Comparison of ENCODE assay signal across 10 cellular contexts in the genomic region with DNA sequence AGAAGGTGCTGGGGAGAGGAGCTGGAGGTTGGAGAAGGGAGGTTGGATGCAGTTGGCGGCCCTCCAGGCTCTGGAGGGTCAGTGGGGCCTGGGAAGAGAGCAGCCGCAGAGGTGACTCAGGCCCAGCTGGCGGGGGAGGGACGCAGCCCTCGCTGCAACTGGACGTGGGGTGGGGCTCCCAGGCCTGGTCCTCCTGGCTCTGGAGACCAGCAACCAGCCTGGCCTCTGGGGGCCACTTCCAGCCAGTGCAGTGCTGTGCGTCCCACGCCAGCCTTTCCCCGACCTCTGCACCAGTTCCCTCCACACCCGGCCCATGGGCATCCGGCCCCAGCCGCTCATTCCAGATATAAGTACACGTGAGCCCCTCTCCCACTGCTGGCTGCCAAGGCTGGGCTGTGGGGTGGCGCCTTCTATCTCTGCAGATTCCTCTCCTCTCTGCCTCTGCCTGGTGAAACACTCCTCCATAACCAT. TPM values are rescaled to one million over a fixed set of nuclear protein-coding genes. Genes with fewer than 3 reads are reported as not detected.
DNase-seq lines count a peak whose midpoint lies in the region; ATAC-seq and TF ChIP-seq lines count a peak whose summit lies in the region.
"Had no signal": no experiment of that assay in that cellular context is flagged by ENCODE, and none has a peak within 500 bp of the region (broad histone marks: within the 10 kb centered on the region; RNA-seq: fewer than 3 reads in every experiment).

No MANE protein-coding gene starts in this region.

- TF ChIP-seq POLR2A in stomach (IDR thresholded peaks at IDR 0.05): no peak

- H3K9me3 ChIP-seq in stomach: no peaks in the 10 kb centered on the region

- no peak for ATAC-seq in activated CD8-positive, alpha-beta memory T cell treated with anti-CD3 and anti-CD28 coated beads, Interleukin-2, amount 10 ng/mL, durations not matched to agents 7 days and 5 days
- no peak for ATAC-seq in foreskin keratinocyte
- ATAC-seq in GM21619 (IDR thresholded peaks at IDR 0.05; ENCODE audit: unreplicated experiment): no peak

- no peak overlapping the region for H3K4me3 Mint-ChIP-seq in activated CD8-positive, alpha-beta memory T cell treated with anti-CD3 and anti-CD28 coated beads, Interleukin-2, amount 10 ng/mL, durations not matched to agents 7 days and 5 days
- H3K4me3 Mint-ChIP-seq: activated B cell treated with CpG ODN at 0.5 μM for 24 hours had no signal

- H3K4me3 ChIP-seq in H7 (ENCODE audit: insufficient read depth, low read depth, low read length) (no peak overlapping the region), astrocyte of the spinal cord (ENCODE audit: low read depth, low read length) (no peak overlapping the region), stomach (no peak overlapping the region)

- TF ChIP-seq CTCF in astrocyte of the spinal cord (IDR thresholded peaks at IDR 0.05; ENCODE audit: low read depth, low read length): peak; percentile 19
- TF ChIP-seq CTCF in stomach (IDR thresholded peaks at IDR 0.05): no peak
- TF ChIP-seq CTCF in foreskin keratinocyte (conservative IDR thresholded peaks at IDR 0.05): no peak

- H3K36me3 ChIP-seq in H7 (replicated peaks; ENCODE audit: control insufficient read depth, insufficient read depth, low read length) (no peaks in the 10 kb centered on the region), stomach (no peaks in the 10 kb centered on the region)

- H3K27ac ChIP-seq in stomach: peak overlapping the region; percentile 61 to 72 (median 65)
- no peak overlapping the region for H3K27ac ChIP-seq in foreskin keratinocyte

- TF ChIP-seq EP300 in stomach (IDR thresholded peaks at IDR 0.05): no peak

- no peaks in the 10 kb centered on the region for H3K27me3 ChIP-seq in H7 (ENCODE audit: control insufficient read depth, insufficient read depth, low read length)
- peaks cover 0 to 2% (median 0%) of the 10 kb centered on the region in 3 donors for H3K27me3 ChIP-seq in stomach
- no peaks in the 10 kb centered on the region for H3K27me3 ChIP-seq in foreskin keratinocyte

- peaks cover 26 to 40% (median 27%) of the 10 kb centered on the region in 4 donors for H3K4me1 ChIP-seq in stomach
- peaks cover 4% of the 10 kb centered on the region for H3K4me1 ChIP-seq in foreskin keratinocyte

- WGBS in stomach, 5 donors: 35 to 55% (median 43%) methylated on average over 2 to 14 of the region's 14 CpGs

- in situ Hi-C loops in astrocyte of the spinal cord (cut with HindIII; ENCODE audit: low sequenced_read_pairs): no loop called here

- CTCF ChIA-PET in activated CD8-positive, alpha-beta memory T cell treated with anti-CD3 and anti-CD28 coated beads, Interleukin-2, amount 10 ng/mL, durations not matched to agents 7 days and 5 days (lab: Charles Lee): no interaction called here

- H3K27me3 Mint-ChIP-seq in activated CD8-positive, alpha-beta memory T cell treated with anti-CD3 and anti-CD28 coated beads, Interleukin-2, amount 10 ng/mL, durations not matched to agents 7 days and 5 days: peaks cover 29% of the 10 kb centered on the region

- H3K4me1 Mint-ChIP-seq in activated CD8-positive, alpha-beta memory T cell treated with anti-CD3 and anti-CD28 coated beads, Interleukin-2, amount 10 ng/mL, durations not matched to agents 7 days and 5 days: peaks cover 16% of the 10 kb centered on the region

- H3K27ac Mint-ChIP-seq in activated CD8-positive, alpha-beta memory T cell treated with anti-CD3 and anti-CD28 coated beads, Interleukin-2, amount 10 ng/mL, durations not matched to agents 7 days and 5 days: no peak overlapping the region
- H3K27ac Mint-ChIP-seq: activated B cell treated with CpG ODN at 0.5 μM for 24 hours had no signal

- DNase-seq in H7 (peak; percentile 77), astrocyte of the spinal cord (ENCODE audit: low read depth, low spot score) (peak; percentile 97), islet precursor cell (peak; percentile 93), stomach (peak; percentile 50), NK-92 (lab: John Stamatoyannopoulos, UW; ENCODE audit: unreplicated experiment) (no peak), foreskin keratinocyte (no peak)
- no peak for DNase-seq in activated CD8-positive, alpha-beta memory T cell treated with anti-CD3 and anti-CD28 coated beads, Interleukin-2, amount 10 ng/mL, durations not matched to agents 7 days and 5 days
- DNase-seq: activated B cell treated with CpG ODN at 0.5 μM for 24 hours, NCI-H2029 had no signal

- intact Hi-C loops in stomach (cut with DNase I; ENCODE audit: low total_unique reads): no loop called here

- no peaks in the 10 kb centered on the region for H3K9me3 Mint-ChIP-seq in activated CD8-positive, alpha-beta memory T cell treated with anti-CD3 and anti-CD28 coated beads, Interleukin-2, amount 10 ng/mL, durations not matched to agents 7 days and 5 days (ENCODE audit: low read depth)
- H3K9me3 Mint-ChIP-seq: activated B cell treated with CpG ODN at 0.5 μM for 24 hours had no signal

- no peaks in the 10 kb centered on the region for H3K36me3 Mint-ChIP-seq in activated CD8-positive, alpha-beta memory T cell treated with anti-CD3 and anti-CD28 coated beads, Interleukin-2, amount 10 ng/mL, durations not matched to agents 7 days and 5 days

RNA-seq across cellular contexts. Expression of gene COL18A1, which starts 38.0 kb away (rescaled TPM):
- 327 and 328 TPM in 2 replicates for total RNA-seq in H7 (2014; rRNA removed; shearing (Covaris generic))
- total RNA-seq in stomach (100 to 1,000 TPM in 1 of 5 donors, 10 to 100 TPM in 4; 19.8 to 212 (median 34.9) TPM), foreskin keratinocyte (30.0 and 37.3 TPM in 2 replicates)
- polyA plus RNA-seq in stomach (10 to 100 TPM; 20.0 to 34.3 (median 20.7) TPM), foreskin keratinocyte (26.2 and 32.3 TPM in 2 replicates)
- total RNA-seq in activated CD8-positive, alpha-beta memory T cell treated with anti-CD3 and anti-CD28 coated beads, Interleukin-2, amount 10 ng/mL, durations not matched to agents 7 days and 5 days: 1 to 10 TPM; 5.2 to 7.3 TPM

Comparison
In these comparisons a context has a peak if more than half of its experiments do, and no peak if none do; other contexts are left out.
1. DNase-seq: peak in H7 (single experiment), astrocyte of the spinal cord (single experiment), islet precursor cell (single experiment) and stomach (single experiment); none in activated CD8-positive, alpha-beta memory T cell treated with anti-CD3 and anti-CD28 coated beads, Interleukin-2, amount 10 ng/mL, durations not matched to agents 7 days and 5 days (single experiment), NK-92 (single experiment) and foreskin keratinocyte (0 of 2).